In the genomic region with DNA sequence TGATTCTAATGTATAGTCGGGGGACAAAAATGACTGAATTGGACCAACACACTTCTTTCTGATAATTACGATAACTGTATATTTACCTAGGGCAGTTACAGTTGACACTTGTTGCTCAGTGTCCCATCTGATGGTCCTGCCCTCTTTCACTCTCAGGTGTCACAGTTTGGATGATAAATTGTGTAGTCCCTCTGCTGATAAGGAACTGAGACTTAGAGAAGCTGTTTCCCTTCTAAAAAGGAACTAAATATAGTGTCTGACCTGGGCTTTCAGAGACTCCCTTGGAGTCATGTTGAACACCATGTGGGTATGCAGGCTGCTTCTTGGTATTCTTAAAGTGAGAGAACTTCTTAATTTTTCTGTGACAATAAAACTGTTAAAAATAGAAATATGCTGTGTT, we compare ENCODE assay signal across 13 cellular contexts. TPM values are rescaled to one million over a fixed set of nuclear protein-coding genes. Genes with fewer than 3 reads are reported as not detected.
A peak's percentile ranks its signal among the peaks of the same experiment; 100 is the strongest.
DNase-seq lines count a peak whose midpoint lies in the region; ATAC-seq and TF ChIP-seq lines count a peak whose summit lies in the region.
"Had no signal": no experiment of that assay in that cellular context is flagged by ENCODE, and none has a peak within 500 bp of the region (broad histone marks: within the 10 kb centered on the region; RNA-seq: fewer than 3 reads in every experiment).

No MANE protein-coding gene starts in this region.

- H3K27ac ChIP-seq in MM.1S (ENCODE audit: low read length) (peak overlapping the region; percentile 68), osteoblast (ENCODE audit: low read depth, low read length) (no peak overlapping the region), coronary artery (no peak overlapping the region)
- H3K27ac ChIP-seq: ascending aorta, HL-60 had no signal

- no peaks in the 10 kb centered on the region for H3K27me3 ChIP-seq in MM.1S (replicated peaks; ENCODE audit: insufficient read depth, low read length)
- H3K27me3 ChIP-seq in osteoblast (ENCODE audit: insufficient read depth, low read length), result no peaks in the 10 kb centered on the region
- H3K27me3 ChIP-seq: ascending aorta had no signal

- no peaks in the 10 kb centered on the region for H3K9me3 Mint-ChIP-seq in endothelial cell (ENCODE audit: unreplicated experiment)

- peak; percentile 67 for DNase-seq in MM.1S
- no peak for DNase-seq in osteoblast (ENCODE audit: insufficient read length, low spot score, missing footprints)
- no peak for DNase-seq in endothelial cell (ENCODE audit: low spot score)
- DNase-seq in stimulated activated naive CD8-positive, alpha-beta T cell treated with anti-CD3 and anti-CD28 coated beads, Interleukin-15, Interleukin-2, amounts not matched to agents 100 U/mL and 50 U/mL, for 24 hours, result no peak
- no peak for DNase-seq in coronary artery (ENCODE audit: low spot score)
- DNase-seq: NCI-H1105 treated with DMSO at 0.1 percent for 48 hours, T1000 had no signal

- peak overlapping the region; percentile 52; the same call in 1 of the 2 replicates for H3K4me2 ChIP-seq in MM.1S (ENCODE audit: low read depth, low read length)
- H3K4me2 ChIP-seq in osteoblast (ENCODE audit: insufficient read depth, low read length), result no peak overlapping the region

- H3K4me3 Mint-ChIP-seq in endothelial cell (ENCODE audit: unreplicated experiment), result no peak overlapping the region
- H3K4me3 Mint-ChIP-seq: B cell had no signal

- no peaks in the 10 kb centered on the region for H3K36me3 ChIP-seq in MM.1S (replicated peaks; ENCODE audit: insufficient read depth, low read length)
- no peaks in the 10 kb centered on the region for H3K36me3 ChIP-seq in osteoblast (ENCODE audit: insufficient read depth, low read length)
- H3K36me3 ChIP-seq: ascending aorta had no signal

- ATAC-seq in GM18511 (IDR thresholded peaks at IDR 0.05; ENCODE audit: unreplicated experiment), result peak; percentile 97
- peak; percentile 97 for ATAC-seq in GM21367 (IDR thresholded peaks at IDR 0.05; ENCODE audit: unreplicated experiment)
- peak; percentile 98 for ATAC-seq in HG02981 (IDR thresholded peaks at IDR 0.05; ENCODE audit: unreplicated experiment)
- no peak for ATAC-seq in stimulated activated naive CD8-positive, alpha-beta T cell treated with anti-CD3 and anti-CD28 coated beads, Interleukin-15, Interleukin-2, amounts not matched to agents 100 U/mL and 50 U/mL, for 24 hours

- H3K4me1 ChIP-seq in MM.1S (ENCODE audit: low read length), result peaks cover 18% of the 10 kb centered on the region
- H3K4me1 ChIP-seq in osteoblast (ENCODE audit: insufficient read depth, low read length), result no peaks in the 10 kb centered on the region
- H3K4me1 ChIP-seq: ascending aorta had no signal

- H3K9me2 ChIP-seq in MM.1S (replicated peaks; ENCODE audit: insufficient read depth, low read length), result no peaks in the 10 kb centered on the region

- H3K27me3 Mint-ChIP-seq in endothelial cell (ENCODE audit: unreplicated experiment), result no peaks in the 10 kb centered on the region

- H2AFZ ChIP-seq in MM.1S (ENCODE audit: low read length) (no peak overlapping the region), osteoblast (ENCODE audit: low read length) (no peak overlapping the region)

- H4K20me1 ChIP-seq in MM.1S (ENCODE audit: insufficient read depth, low read length) (no peaks in the 10 kb centered on the region), osteoblast (ENCODE audit: insufficient read depth, low read length) (no peaks in the 10 kb centered on the region)

- no peaks in the 10 kb centered on the region for H3K36me3 Mint-ChIP-seq in endothelial cell (ENCODE audit: low read depth, unreplicated experiment)

- no peak overlapping the region for H3K9ac ChIP-seq in MM.1S (ENCODE audit: low read length)

- H3K27ac Mint-ChIP-seq in endothelial cell (ENCODE audit: unreplicated experiment), result no peak overlapping the region
- H3K27ac Mint-ChIP-seq: B cell had no signal

- no peaks in the 10 kb centered on the region for H3K9me3 ChIP-seq in MM.1S (replicated peaks; ENCODE audit: insufficient read depth, low read length)
- H3K9me3 ChIP-seq in osteoblast (ENCODE audit: low read depth, low read length), result no peaks in the 10 kb centered on the region
- H3K9me3 ChIP-seq: ascending aorta had no signal

- TF ChIP-seq CTCF in MM.1S (IDR thresholded peaks at IDR 0.05; ENCODE audit: low read length) (no peak), osteoblast (IDR thresholded peaks at IDR 0.05; ENCODE audit: extremely low read depth, low read depth, low read length) (no peak), endothelial cell (IDR thresholded peaks at IDR 0.05; ENCODE audit: unreplicated experiment) (no peak), coronary artery (IDR thresholded peaks at IDR 0.05) (no peak)

- H3K4me1 Mint-ChIP-seq in endothelial cell (ENCODE audit: unreplicated experiment), result no peaks in the 10 kb centered on the region

- H3K4me3 ChIP-seq in MM.1S (ENCODE audit: low read length) (peak overlapping the region; percentile 15; the same call in 1 of the 2 replicates), osteoblast (ENCODE audit: insufficient read depth, low read length) (no peak overlapping the region), coronary artery (no peak overlapping the region)
- H3K4me3 ChIP-seq: ascending aorta had no signal

- no peaks in the 10 kb centered on the region for H3K79me2 ChIP-seq in MM.1S (ENCODE audit: low read length)
- H3K79me2 ChIP-seq in osteoblast (ENCODE audit: insufficient read depth, low read length), result no peaks in the 10 kb centered on the region

- H3F3A ChIP-seq in MM.1S (ENCODE audit: insufficient read depth, low read length), result peaks cover 6% of the 10 kb centered on the region; the same call in 1 of the 2 replicates

RNA-seq across cellular contexts. Expression of a gene that starts 23.7 kb away (rescaled TPM):
- total RNA-seq in osteoblast (8.7 and 12.7 TPM in 2 replicates), endothelial cell (ENCODE audit: unreplicated experiment) (12.4 TPM)
